In genomic region chr2:79453918-79454317, GRCh38 we compare ENCODE assay signal across 2 cellular contexts.
A peak's percentile ranks its signal among the peaks of the same experiment; 100 is the strongest.
TF ChIP-seq lines count a peak whose summit lies in the region.

No MANE protein-coding gene starts in this region.

TF ChIP-seq in HCT116, 20 proteins besides CTCF, POLR2A, EP300 and RAD21:
- TF ChIP-seq, protein P1, sequence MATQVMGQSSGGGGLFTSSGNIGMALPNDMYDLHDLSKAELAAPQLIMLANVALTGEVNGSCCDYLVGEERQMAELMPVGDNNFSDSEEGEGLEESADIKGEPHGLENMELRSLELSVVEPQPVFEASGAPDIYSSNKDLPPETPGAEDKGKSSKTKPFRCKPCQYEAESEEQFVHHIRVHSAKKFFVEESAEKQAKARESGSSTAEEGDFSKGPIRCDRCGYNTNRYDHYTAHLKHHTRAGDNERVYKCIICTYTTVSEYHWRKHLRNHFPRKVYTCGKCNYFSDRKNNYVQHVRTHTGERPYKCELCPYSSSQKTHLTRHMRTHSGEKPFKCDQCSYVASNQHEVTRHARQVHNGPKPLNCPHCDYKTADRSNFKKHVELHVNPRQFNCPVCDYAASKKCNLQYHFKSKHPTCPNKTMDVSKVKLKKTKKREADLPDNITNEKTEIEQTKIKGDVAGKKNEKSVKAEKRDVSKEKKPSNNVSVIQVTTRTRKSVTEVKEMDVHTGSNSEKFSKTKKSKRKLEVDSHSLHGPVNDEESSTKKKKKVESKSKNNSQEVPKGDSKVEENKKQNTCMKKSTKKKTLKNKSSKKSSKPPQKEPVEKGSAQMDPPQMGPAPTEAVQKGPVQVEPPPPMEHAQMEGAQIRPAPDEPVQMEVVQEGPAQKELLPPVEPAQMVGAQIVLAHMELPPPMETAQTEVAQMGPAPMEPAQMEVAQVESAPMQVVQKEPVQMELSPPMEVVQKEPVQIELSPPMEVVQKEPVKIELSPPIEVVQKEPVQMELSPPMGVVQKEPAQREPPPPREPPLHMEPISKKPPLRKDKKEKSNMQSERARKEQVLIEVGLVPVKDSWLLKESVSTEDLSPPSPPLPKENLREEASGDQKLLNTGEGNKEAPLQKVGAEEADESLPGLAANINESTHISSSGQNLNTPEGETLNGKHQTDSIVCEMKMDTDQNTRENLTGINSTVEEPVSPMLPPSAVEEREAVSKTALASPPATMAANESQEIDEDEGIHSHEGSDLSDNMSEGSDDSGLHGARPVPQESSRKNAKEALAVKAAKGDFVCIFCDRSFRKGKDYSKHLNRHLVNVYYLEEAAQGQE (IDR thresholded peaks at IDR 0.05; ENCODE audit: low read depth) = peak; percentile 18; the same call in 1 of the 2 replicates
- TF ChIP-seq TCF7L2 (IDR thresholded peaks at IDR 0.05; ENCODE audit: borderline replicate concordance, extremely low read depth, insufficient read depth, insufficient read length) = no peak

TF ChIP-seq in H1, 55 proteins besides CTCF, POLR2A, EP300 and RAD21:
- TF ChIP-seq USF2 (IDR thresholded peaks at IDR 0.05; ENCODE audit: low read length) (no peak), MAFK (IDR thresholded peaks at IDR 0.05; ENCODE audit: low read depth, low read length) (no peak), ASH2L (IDR thresholded peaks at IDR 0.05; ENCODE audit: low read length) (no peak), RXRA (IDR thresholded peaks at IDR 0.05; ENCODE audit: insufficient read depth, low read depth, low read length) (no peak), SIX5 (IDR thresholded peaks at IDR 0.05; ENCODE audit: low read depth, low read length) (no peak), RNF2 (IDR thresholded peaks at IDR 0.05; ENCODE audit: borderline replicate concordance, low read depth, low read length, missing control alignments, poor library complexity, severe bottlenecking) (no peak), KDM1A (IDR thresholded peaks at IDR 0.05; ENCODE audit: borderline replicate concordance, low read length) (no peak), MAX (IDR thresholded peaks at IDR 0.05) (no peak), SAP30 (IDR thresholded peaks at IDR 0.05; ENCODE audit: insufficient read depth, insufficient replicate concordance, low read length) (no peak), BRCA1 (IDR thresholded peaks at IDR 0.05; ENCODE audit: low read depth, low read length) (no peak), KDM4A (IDR thresholded peaks at IDR 0.05; ENCODE audit: low read depth, low read length, severe bottlenecking) (no peak), SIRT6 (IDR thresholded peaks at IDR 0.05; ENCODE audit: low read length) (no peak), SP1 (IDR thresholded peaks at IDR 0.05; ENCODE audit: low read depth, low read length) (no peak), YY1 (IDR thresholded peaks at IDR 0.05; ENCODE audit: low read depth, low read length) (no peak)
- TF ChIP-seq, protein P2, sequence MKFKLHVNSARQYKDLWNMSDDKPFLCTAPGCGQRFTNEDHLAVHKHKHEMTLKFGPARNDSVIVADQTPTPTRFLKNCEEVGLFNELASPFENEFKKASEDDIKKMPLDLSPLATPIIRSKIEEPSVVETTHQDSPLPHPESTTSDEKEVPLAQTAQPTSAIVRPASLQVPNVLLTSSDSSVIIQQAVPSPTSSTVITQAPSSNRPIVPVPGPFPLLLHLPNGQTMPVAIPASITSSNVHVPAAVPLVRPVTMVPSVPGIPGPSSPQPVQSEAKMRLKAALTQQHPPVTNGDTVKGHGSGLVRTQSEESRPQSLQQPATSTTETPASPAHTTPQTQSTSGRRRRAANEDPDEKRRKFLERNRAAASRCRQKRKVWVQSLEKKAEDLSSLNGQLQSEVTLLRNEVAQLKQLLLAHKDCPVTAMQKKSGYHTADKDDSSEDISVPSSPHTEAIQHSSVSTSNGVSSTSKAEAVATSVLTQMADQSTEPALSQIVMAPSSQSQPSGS (IDR thresholded peaks at IDR 0.05; ENCODE audit: low read length) = no peak
